14 cellular contexts compared by ENCODE assay signal in genomic region chr1:212229654-212230053, GRCh38. TPM values are rescaled to one million over a fixed set of nuclear protein-coding genes. Genes with fewer than 3 reads are reported as not detected.
DNase-seq lines count a peak whose midpoint lies in the region; ATAC-seq and TF ChIP-seq lines count a peak whose summit lies in the region.
"Had no signal": no experiment of that assay in that cellular context is flagged by ENCODE, and none has a peak within 500 bp of the region (broad histone marks: within the 10 kb centered on the region; RNA-seq: fewer than 3 reads in every experiment).

No MANE protein-coding gene starts in this region.

- H3K27me3 ChIP-seq in mesenchymal stem cell (ENCODE audit: control insufficient read depth in 1 of 2, insufficient read depth in 1 of 2, low read length in 2 of 2): peaks cover 0 to 29% of the 10 kb centered on the region in 2 experiments
- H3K27me3 ChIP-seq: vagina had no signal

- H3K4me3 ChIP-seq in choroid plexus epithelial cell (ENCODE audit: low read depth, low read length): no peak overlapping the region
- H3K4me3 ChIP-seq in mesenchymal stem cell (ENCODE audit: insufficient read depth in 1 of 2, low read depth in 1 of 2, low read length in 2 of 2): no peak overlapping the region
- H3K4me3 ChIP-seq: HAP-1, vagina had no signal

- no peak overlapping the region for H3K9ac ChIP-seq in mesenchymal stem cell (ENCODE audit: low read length)

- no peak overlapping the region for H3K23ac ChIP-seq in mesenchymal stem cell (ENCODE audit: low read length in 2 of 2)

- H3K36me3 ChIP-seq in mesenchymal stem cell (ENCODE audit: control insufficient read depth in 1 of 2, insufficient read depth in 2 of 2, low read depth in 1 of 2, low read length in 2 of 2): no peaks in the 10 kb centered on the region
- H3K36me3 ChIP-seq: HAP-1, vagina had no signal

- ATAC-seq in GM19397 (IDR thresholded peaks at IDR 0.05; ENCODE audit: unreplicated experiment) (no peak), HG02870 (IDR thresholded peaks at IDR 0.05; ENCODE audit: unreplicated experiment) (no peak)
- ATAC-seq: sciatic nerve; stimulated activated naive B cell treated with anti-CD40 and anti-IgM and Interleukin-4, amounts not matched to agents 10 μg/mL and 1 μg/mL and 100 μg/mL, for 72 hours had no signal

- no peak for TF ChIP-seq CTCF in choroid plexus epithelial cell (conservative IDR thresholded peaks at IDR 0.05; ENCODE audit: low read depth, low read length)

- no peak overlapping the region for H4K91ac ChIP-seq in mesenchymal stem cell (ENCODE audit: low read length)

- H3K4me2 ChIP-seq in mesenchymal stem cell (ENCODE audit: low read length, poor library complexity, severe bottlenecking): no peak overlapping the region

- no peaks in the 10 kb centered on the region for H3K79me1 ChIP-seq in mesenchymal stem cell (replicated peaks; ENCODE audit: low read length, poor library complexity, severe bottlenecking)

- no peak overlapping the region for H2AFZ ChIP-seq in mesenchymal stem cell (ENCODE audit: low read depth, low read length)

- no peak overlapping the region for H2BK120ac ChIP-seq in mesenchymal stem cell (ENCODE audit: low read depth, low read length)

- no peak overlapping the region for H2BK12ac ChIP-seq in mesenchymal stem cell (ENCODE audit: low read length in 2 of 2)

- no peak overlapping the region for H2BK15ac ChIP-seq in mesenchymal stem cell (ENCODE audit: low read depth, poor library complexity, severe bottlenecking)

- H3K14ac ChIP-seq in mesenchymal stem cell (ENCODE audit: low read length in 2 of 2): no peak overlapping the region

- H2BK5ac ChIP-seq in mesenchymal stem cell (ENCODE audit: low read depth, low read length, poor library complexity, severe bottlenecking): no peak overlapping the region

- H3K4ac ChIP-seq in mesenchymal stem cell (ENCODE audit: low read depth in 1 of 2, low read length in 2 of 2): no peak overlapping the region

- DNase-seq in AG20443 (ENCODE audit: low spot score): peak; percentile 51
- peak; percentile 64 for DNase-seq in NCI-H226
- peak; percentile 68 for DNase-seq in choroid plexus epithelial cell (ENCODE audit: low read depth)
- DNase-seq in mesenchymal stem cell: peak; percentile 49
- DNase-seq in T-helper 9 cell: no peak
- DNase-seq in DMS53 (lab: John Stamatoyannopoulos, UW): no peak
- DNase-seq: amygdala; NCI-H2029 treated with DMSO at 0.1 percent for 48 hours; stimulated activated naive B cell treated with anti-CD40 and anti-IgM and Interleukin-4, amounts not matched to agents 10 μg/mL and 1 μg/mL and 100 μg/mL, for 72 hours had no signal

- H4K8ac ChIP-seq in mesenchymal stem cell (ENCODE audit: low read length): no peak overlapping the region

- H3K4me1 ChIP-seq in mesenchymal stem cell (ENCODE audit: control insufficient read depth, insufficient read depth, low read depth, low read length): peaks cover 15% of the 10 kb centered on the region
- H3K4me1 ChIP-seq: HAP-1 had no signal

- no peak overlapping the region for H3K27ac ChIP-seq in mesenchymal stem cell (ENCODE audit: low read length, poor library complexity, severe bottlenecking)
- H3K27ac ChIP-seq: vagina had no signal

- no peak overlapping the region for H3K18ac ChIP-seq in mesenchymal stem cell (ENCODE audit: low read depth in 1 of 2, low read length in 2 of 2)

- no peak overlapping the region for H2AK5ac ChIP-seq in mesenchymal stem cell (ENCODE audit: low read length, severe bottlenecking)

- no peaks in the 10 kb centered on the region for H3K9me3 ChIP-seq in mesenchymal stem cell (ENCODE audit: control insufficient read depth, low read length)
- H3K9me3 ChIP-seq: HAP-1, vagina had no signal

- 70% methylated on average over 2 of the region's 2 CpGs for WGBS in mesenchymal stem cell

RNA-seq across cellular contexts. Expression of gene PPP2R5A, which starts 55.6 kb away (rescaled TPM):
- 19.1 TPM for polyA plus RNA-seq in mesenchymal stem cell (2013, experiment 1 of 2)
- 19.9 TPM for polyA plus RNA-seq in mesenchymal stem cell (2013, experiment 2 of 2)

Comparison
In these comparisons a context has a peak if more than half of its experiments do, and no peak if none do; other contexts are left out.
1. DNase-seq: peak in AG20443 (single experiment), NCI-H226 (single experiment), choroid plexus epithelial cell (single experiment) and mesenchymal stem cell (single experiment); none in T-helper 9 cell (single experiment) and DMS53 (single experiment).